In the genomic region with DNA sequence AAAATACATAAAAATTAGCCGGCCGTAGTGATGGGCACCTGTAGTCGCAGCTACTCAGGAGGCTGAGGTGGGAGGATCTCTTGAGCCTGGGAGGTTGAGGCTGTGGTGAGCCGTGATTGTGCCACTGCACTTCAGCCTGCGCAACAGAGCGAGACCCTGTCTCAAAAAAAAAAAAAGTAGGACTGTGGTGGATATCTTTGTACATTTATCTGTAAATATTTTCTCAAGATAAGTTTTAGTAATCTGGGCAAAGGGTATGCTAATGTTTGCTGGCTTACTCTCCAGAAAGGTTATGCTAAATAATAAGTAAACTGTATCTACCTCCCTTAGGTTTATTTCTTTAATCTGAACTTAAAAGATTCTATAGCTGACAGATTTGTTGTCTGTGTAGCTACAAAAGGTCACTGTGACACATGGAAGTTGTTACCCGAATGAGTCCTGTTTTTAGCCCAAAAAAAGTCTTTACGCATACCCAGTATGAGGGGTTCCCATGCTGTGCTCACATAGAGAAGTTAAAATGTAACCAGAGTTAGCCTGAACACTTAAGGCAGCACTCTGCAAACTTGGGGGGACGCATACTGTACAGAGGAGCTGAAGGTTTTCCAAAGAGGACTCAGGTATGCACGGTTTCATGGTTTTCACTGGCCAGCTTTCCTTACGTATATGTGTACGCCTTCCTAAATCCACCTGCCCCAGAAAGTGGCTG, we compare ENCODE assay signal across 14 cellular contexts.
A peak's percentile ranks its signal among the peaks of the same experiment; 100 is the strongest.
DNase-seq lines count a peak whose midpoint lies in the region; ATAC-seq and TF ChIP-seq lines count a peak whose summit lies in the region.
"Had no signal": no experiment of that assay in that cellular context is flagged by ENCODE, and none has a peak within 500 bp of the region (broad histone marks: within the 10 kb centered on the region; RNA-seq: fewer than 3 reads in every experiment).

No MANE protein-coding gene starts in this region.

- H3K79me2 ChIP-seq in hepatocyte (no peaks in the 10 kb centered on the region), MM.1S (ENCODE audit: low read length) (no peaks in the 10 kb centered on the region)

- H3K4me1 Mint-ChIP-seq in activated T-helper 17 cell treated with anti-CD3 and anti-CD28 coated beads, Interleukin-2, amount 50 U/mL, for 72 hours, result no peaks in the 10 kb centered on the region
- H3K4me1 Mint-ChIP-seq: CD4-positive, CD25-positive, alpha-beta regulatory T cell; CD8-positive, alpha-beta memory T cell had no signal

- H2AFZ ChIP-seq in hepatocyte (no peak overlapping the region), MM.1S (ENCODE audit: low read length) (no peak overlapping the region)

- H3K27ac Mint-ChIP-seq in activated T-helper 17 cell treated with anti-CD3 and anti-CD28 coated beads, Interleukin-2, amount 50 U/mL, for 72 hours, result no peak overlapping the region
- H3K27ac Mint-ChIP-seq: CD4-positive, CD25-positive, alpha-beta regulatory T cell had no signal

- TF ChIP-seq POLR2A in right lobe of liver (IDR thresholded peaks at IDR 0.05), result no peak

- WGBS in hepatocyte (ENCODE audit: low lambda C conversion rate, missing lambda C conversion rate), result 75% methylated on average over 12 of the region's 12 CpGs
- WGBS in right lobe of liver (ENCODE audit: insufficient coverage, low coverage, low lambda C conversion rate, missing lambda C conversion rate), result 56% methylated on average over 12 of the region's 12 CpGs

- intact Hi-C loops in right lobe of liver (cut with DNase I), result no loop called here

- no peaks in the 10 kb centered on the region for H3K27me3 Mint-ChIP-seq in activated T-helper 17 cell treated with anti-CD3 and anti-CD28 coated beads, Interleukin-2, amount 50 U/mL, for 72 hours
- H3K27me3 Mint-ChIP-seq: CD4-positive, CD25-positive, alpha-beta regulatory T cell; CD8-positive, alpha-beta memory T cell had no signal

- H4K20me1 ChIP-seq in hepatocyte (ENCODE audit: insufficient read depth, poor library complexity, severe bottlenecking) (no peaks in the 10 kb centered on the region), MM.1S (ENCODE audit: insufficient read depth, low read length) (no peaks in the 10 kb centered on the region)

- DNase-seq in HuH-7 (ENCODE audit: low spot score) (peak; percentile 12), hepatocyte (ENCODE audit: low spot score) (no peak), right lobe of liver (no peak), MM.1S (no peak), LoVo (ENCODE audit: low spot score) (no peak), Kasumi-1 (lab: John Stamatoyannopoulos, UW) (no peak)
- DNase-seq: ACHN; BE2C; C1 segment of cervical spinal cord; CD4-positive, CD25-positive, alpha-beta regulatory T cell; CD8-positive, alpha-beta memory T cell; COR-L47; HCEC 1CT had no signal

- H3K9ac ChIP-seq in MM.1S (ENCODE audit: low read length), result no peak overlapping the region

- H3K4me2 ChIP-seq in hepatocyte (peak overlapping the region; percentile 70), MM.1S (ENCODE audit: low read depth, low read length) (no peak overlapping the region)

- no peaks in the 10 kb centered on the region for H3K9me3 ChIP-seq in hepatocyte (ENCODE audit: low read depth)
- no peaks in the 10 kb centered on the region for H3K9me3 ChIP-seq in right lobe of liver
- H3K9me3 ChIP-seq in MM.1S (replicated peaks; ENCODE audit: insufficient read depth, low read length), result no peaks in the 10 kb centered on the region
- H3K9me3 ChIP-seq: BE2C had no signal

- no peaks in the 10 kb centered on the region for H3K36me3 ChIP-seq in hepatocyte (replicated peaks; ENCODE audit: insufficient read depth, low read depth)
- H3K36me3 ChIP-seq in right lobe of liver, result no peaks in the 10 kb centered on the region
- H3K36me3 ChIP-seq in MM.1S (replicated peaks; ENCODE audit: insufficient read depth, low read length), result no peaks in the 10 kb centered on the region
- H3K36me3 ChIP-seq: BE2C had no signal

- no peaks in the 10 kb centered on the region for H3K4me1 ChIP-seq in hepatocyte (ENCODE audit: insufficient read depth)
- H3K4me1 ChIP-seq in right lobe of liver, result peaks cover 0 to 29% (median 0%) of the 10 kb centered on the region in 4 donors
- no peaks in the 10 kb centered on the region for H3K4me1 ChIP-seq in MM.1S (ENCODE audit: low read length)

- H3K27me3 ChIP-seq in hepatocyte (no peaks in the 10 kb centered on the region), right lobe of liver (no peaks in the 10 kb centered on the region), MM.1S (replicated peaks; ENCODE audit: insufficient read depth, low read length) (no peaks in the 10 kb centered on the region)
- H3K27me3 ChIP-seq: BE2C had no signal

- H3K27ac ChIP-seq in hepatocyte (peak overlapping the region; percentile 36), right lobe of liver (peak overlapping the region in 2 of 3 donors; percentile 11 to 54), MM.1S (ENCODE audit: low read length) (no peak overlapping the region)

- ATAC-seq in right lobe of liver, result peak; percentile 76 to 81 (median 80)
- ATAC-seq in activated T-helper 17 cell treated with anti-CD3 and anti-CD28 coated beads, Interleukin-2, amount 50 U/mL, for 72 hours (replicated peaks), result no peak

- no peaks in the 10 kb centered on the region for H3F3A ChIP-seq in MM.1S (ENCODE audit: insufficient read depth, low read length)

- H3K9me3 Mint-ChIP-seq in activated T-helper 17 cell treated with anti-CD3 and anti-CD28 coated beads, Interleukin-2, amount 50 U/mL, for 72 hours, result no peaks in the 10 kb centered on the region
- H3K9me3 Mint-ChIP-seq: CD4-positive, CD25-positive, alpha-beta regulatory T cell; CD8-positive, alpha-beta memory T cell had no signal

- H3K4me3 ChIP-seq in hepatocyte (no peak overlapping the region), right lobe of liver (peak overlapping the region in 2 of 3 donors; percentile 7 to 14), MM.1S (ENCODE audit: low read length) (no peak overlapping the region)

- no peak overlapping the region for H3K4me3 Mint-ChIP-seq in activated T-helper 17 cell treated with anti-CD3 and anti-CD28 coated beads, Interleukin-2, amount 50 U/mL, for 72 hours
- H3K4me3 Mint-ChIP-seq: CD4-positive, CD25-positive, alpha-beta regulatory T cell; CD8-positive, alpha-beta memory T cell had no signal

- TF ChIP-seq CTCF in hepatocyte (IDR thresholded peaks at IDR 0.05; ENCODE audit: poor library complexity) (no peak), right lobe of liver (IDR thresholded peaks at IDR 0.05) (no peak), MM.1S (IDR thresholded peaks at IDR 0.05; ENCODE audit: low read length) (no peak)

- no peaks in the 10 kb centered on the region for H3K36me3 Mint-ChIP-seq in activated T-helper 17 cell treated with anti-CD3 and anti-CD28 coated beads, Interleukin-2, amount 50 U/mL, for 72 hours (ENCODE audit: low read depth)

- H3K9me2 ChIP-seq in hepatocyte (replicated peaks; ENCODE audit: insufficient read depth), result no peaks in the 10 kb centered on the region
- H3K9me2 ChIP-seq in MM.1S (replicated peaks; ENCODE audit: insufficient read depth, low read length), result no peaks in the 10 kb centered on the region

Comparison
In these comparisons a context has a peak if more than half of its experiments do, and no peak if none do; other contexts are left out.
1. H3K4me3 ChIP-seq: peak in right lobe of liver (2 of 3); none in hepatocyte (single experiment) and MM.1S (single experiment).